ENCODE assay signal across 8 cellular contexts in genomic region chr9:26946753-26947727, GRCh38. TPM values are rescaled to one million over a fixed set of nuclear protein-coding genes. Genes with fewer than 3 reads are reported as not detected.
DNase-seq lines count a peak whose midpoint lies in the region; ATAC-seq and TF ChIP-seq lines count a peak whose summit lies in the region.

Gene PLAA, minus strand, starts transcription at chr9:26947242. Its CDS starts 197 bp downstream, at chr9:26947045.

- H3K27ac ChIP-seq in foreskin keratinocyte (peak within 1 kb of the TSS; percentile 97), subcutaneous abdominal adipose tissue (ENCODE audit: low read depth, low read length) (peak within 1 kb of the TSS; percentile 97)

- ATAC-seq in foreskin keratinocyte, result peak; percentile 97

- peak within 1 kb of the TSS; percentile 94 to 99 (median 97) for H3K9ac ChIP-seq in subcutaneous abdominal adipose tissue (ENCODE audit: low read length in 5 of 5)

- peaks cover 4% of the 10 kb centered on the region for H3K36me3 ChIP-seq in neuron (ENCODE audit: insufficient read depth, low read length)
- H3K36me3 ChIP-seq in subcutaneous abdominal adipose tissue (ENCODE audit: control insufficient read depth in 5 of 5, insufficient read depth in 5 of 5, low read length in 5 of 5), result peaks cover 0 to 2% (median 0%) of the 10 kb centered on the region in 5 donors

- TF ChIP-seq CTCF in LNCaP clone FGC (IDR thresholded peaks at IDR 0.05; ENCODE audit: control insufficient read depth, extremely low read depth, insufficient read depth) (peak; percentile 6; the same call in 1 of the 2 replicates), foreskin keratinocyte (conservative IDR thresholded peaks at IDR 0.05) (peak; percentile 35)

- DNase-seq in EL (peak; percentile 94), GOT3 (lab: John Stamatoyannopoulos, UW) (peak; percentile 57), LNCaP clone FGC (ENCODE audit: low read depth) (peak; percentile 76), SIG-M5 (lab: John Stamatoyannopoulos, UW) (peak; percentile 31), foreskin keratinocyte (peak; percentile 85 to 93)
- peak; percentile 66 for DNase-seq in activated gamma-delta T cell treated with anti-CD3 and anti-CD28 coated beads, Interleukin-2, amount 50 U/mL, for 16 hours (ENCODE audit: low read depth)

- H3K4me3 ChIP-seq in LNCaP clone FGC (ENCODE audit: low read depth, low read length) (peak within 1 kb of the TSS; percentile 72), neuron (ENCODE audit: low read length) (peak within 1 kb of the TSS; percentile 98), subcutaneous abdominal adipose tissue (ENCODE audit: low read depth in 1 of 5, low read length in 5 of 5) (peak within 1 kb of the TSS; percentile 90 to 98 (median 97))

- H3K27me3 ChIP-seq in foreskin keratinocyte, result no peaks in the 10 kb centered on the region
- no peaks in the 10 kb centered on the region for H3K27me3 ChIP-seq in neuron (ENCODE audit: insufficient read depth, low read length)
- no peaks in the 10 kb centered on the region for H3K27me3 ChIP-seq in subcutaneous abdominal adipose tissue (ENCODE audit: control insufficient read depth in 5 of 5, insufficient read depth in 4 of 5, low read length in 5 of 5)

- H2AFZ ChIP-seq in neuron (ENCODE audit: low read depth, low read length), result peak within 1 kb of the TSS; percentile 85

- H3K4me1 ChIP-seq in foreskin keratinocyte (peaks cover 6% of the 10 kb centered on the region), neuron (ENCODE audit: insufficient read depth, low read length) (peaks cover 24% of the 10 kb centered on the region), subcutaneous abdominal adipose tissue (ENCODE audit: control insufficient read depth in 5 of 5, insufficient read depth in 5 of 5, low read length in 5 of 5) (peaks cover 8 to 30% (median 26%) of the 10 kb centered on the region in 5 donors)

- H3K9me3 ChIP-seq in neuron (ENCODE audit: low read length) (no peaks in the 10 kb centered on the region), subcutaneous abdominal adipose tissue (ENCODE audit: control insufficient read depth in 5 of 5, low read length in 5 of 5) (no peaks in the 10 kb centered on the region)

RNA-seq across cellular contexts. Expression of gene PLAA, which starts in this region (rescaled TPM):
- 31.2 and 32.7 TPM in 2 replicates for total RNA-seq in foreskin keratinocyte
- 11.8 and 14.4 TPM in 2 replicates for polyA plus RNA-seq in foreskin keratinocyte

Comparison
In these comparisons a context has a peak if more than half of its experiments do, and no peak if none do; other contexts are left out.
1. Peak in every context shown above with its lines: DNase-seq, ATAC-seq, H3K4me3 ChIP-seq and H3K27ac ChIP-seq.
2. DNase-seq: peak in every context shown above with its lines; median percentile 94 in EL; 89 in foreskin keratinocyte; 76 in LNCaP clone FGC; 66 in activated gamma-delta T cell treated with anti-CD3 and anti-CD28 coated beads, Interleukin-2, amount 50 U/mL, for 16 hours; 57 in GOT3; 31 in SIG-M5.